Comparison of ENCODE assay signal across 8 cellular contexts in the genomic region with DNA sequence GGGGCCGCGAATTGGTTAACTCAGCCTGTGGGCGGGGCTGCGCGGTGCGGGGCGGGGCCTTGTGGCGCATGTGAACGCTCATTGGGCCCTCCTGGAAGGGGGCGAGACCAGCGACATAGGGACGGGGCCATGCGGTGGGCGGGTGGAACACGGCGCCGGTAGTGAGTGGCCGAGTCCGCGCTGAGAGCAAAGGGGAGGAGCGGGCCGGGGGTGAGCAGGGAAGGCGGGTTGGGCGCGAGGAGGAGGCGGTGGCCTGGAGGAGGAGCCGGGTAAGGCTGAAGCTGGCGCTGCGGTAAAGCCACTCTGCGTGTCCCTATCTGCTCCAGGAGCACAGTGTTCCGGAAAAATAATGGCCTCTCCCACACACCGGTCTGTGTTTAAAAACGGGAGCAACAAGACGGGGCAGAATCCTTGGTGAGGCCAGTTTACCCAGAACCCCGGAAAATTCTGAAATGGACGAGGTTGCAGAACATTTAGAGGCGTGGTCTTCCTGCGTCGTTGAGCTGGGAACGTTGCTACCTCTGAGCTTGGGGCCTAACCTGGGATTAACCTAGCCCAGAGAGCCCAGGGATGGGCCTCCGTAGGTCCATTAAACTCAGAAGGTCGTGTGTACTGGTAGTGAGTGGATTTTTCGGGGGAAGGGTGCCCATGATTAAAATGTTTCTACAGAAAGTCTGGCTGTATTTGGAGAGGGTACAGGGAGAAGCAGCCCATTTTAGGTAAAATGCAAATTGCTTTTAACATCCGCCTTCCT. TPM values are rescaled to one million over a fixed set of nuclear protein-coding genes. Genes with fewer than 3 reads are reported as not detected.
DNase-seq lines count a peak whose midpoint lies in the region; ATAC-seq, FAIRE-seq and TF ChIP-seq lines count a peak whose summit lies in the region.

No MANE protein-coding gene starts in this region.

- H3K27me3 Mint-ChIP-seq in astrocyte (ENCODE audit: low read depth, unreplicated experiment) = no peaks in the 10 kb centered on the region

- H3K79me2 ChIP-seq in astrocyte (ENCODE audit: insufficient read depth, low read length) (peaks cover 9% of the 10 kb centered on the region), hepatocyte (peaks cover 41% of the 10 kb centered on the region)

- peak overlapping the region; percentile 56 for H3K27ac ChIP-seq in astrocyte (ENCODE audit: low read depth, low read length)
- peak overlapping the region; percentile 90 for H3K27ac ChIP-seq in hepatocyte

- WGBS in hepatocyte (ENCODE audit: low lambda C conversion rate, missing lambda C conversion rate) = 3% methylated on average over 17 of the region's 44 CpGs

- peaks cover 5% of the 10 kb centered on the region for H3K36me3 Mint-ChIP-seq in astrocyte (ENCODE audit: low read depth, unreplicated experiment)

- TF ChIP-seq CTCF in astrocyte (IDR thresholded peaks at IDR 0.05; ENCODE audit: insufficient read depth, low read depth, low read length) (no peak), hepatocyte (IDR thresholded peaks at IDR 0.05; ENCODE audit: poor library complexity) (no peak)

- DNase-seq in GM18507 (ENCODE audit: extremely low spot score, insufficient read length, low read depth) (peak; percentile 98), NCI-H1930 (lab: John Stamatoyannopoulos, UW) (peak; percentile 96 to 98), T-helper 22 cell (ENCODE audit: low read depth) (peak; percentile 99), astrocyte (ENCODE audit: low read depth) (peak; percentile 95), hepatocyte (ENCODE audit: low spot score) (peak; percentile 99), renal cortical epithelial cell (ENCODE audit: low read depth) (peak; percentile 92), AG20443 (ENCODE audit: low spot score) (no peak)

- H3K9me3 Mint-ChIP-seq in astrocyte (ENCODE audit: unreplicated experiment) = no peaks in the 10 kb centered on the region

- H3K4me2 ChIP-seq in astrocyte (ENCODE audit: low read length) (peak overlapping the region; percentile 91), hepatocyte (peak overlapping the region; percentile 76)

- H4K20me1 ChIP-seq in astrocyte (ENCODE audit: insufficient read depth, low read length) = peaks cover 9% of the 10 kb centered on the region
- H4K20me1 ChIP-seq in hepatocyte (ENCODE audit: insufficient read depth, poor library complexity, severe bottlenecking) = no peaks in the 10 kb centered on the region

- H3K36me3 ChIP-seq in astrocyte (ENCODE audit: insufficient read depth, low read length) (no peaks in the 10 kb centered on the region), hepatocyte (replicated peaks; ENCODE audit: insufficient read depth, low read depth) (no peaks in the 10 kb centered on the region)

- no peaks in the 10 kb centered on the region for H3K27me3 ChIP-seq in astrocyte (ENCODE audit: insufficient read depth, low read length)
- no peaks in the 10 kb centered on the region for H3K27me3 ChIP-seq in hepatocyte

- H3K4me3 Mint-ChIP-seq in astrocyte (ENCODE audit: unreplicated experiment) = peak overlapping the region; percentile 93

- ATAC-seq in HG02973 (IDR thresholded peaks at IDR 0.05; ENCODE audit: unreplicated experiment) = peak; percentile 90

- peak overlapping the region; percentile 91 for H3K27ac Mint-ChIP-seq in astrocyte (ENCODE audit: unreplicated experiment)

- FAIRE-seq in GM18507 (lab: Jason Lieb, UNC) (peak; percentile 99), astrocyte (lab: Jason Lieb, UNC) (no peak)

- peak overlapping the region; percentile 76 for H3K4me3 ChIP-seq in astrocyte (ENCODE audit: insufficient read depth, low read depth, low read length)
- peak overlapping the region; percentile 41 for H3K4me3 ChIP-seq in hepatocyte

- H3K4me1 ChIP-seq in astrocyte (ENCODE audit: insufficient read depth, low read length) (peaks cover 7% of the 10 kb centered on the region), hepatocyte (ENCODE audit: insufficient read depth) (peaks cover 21% of the 10 kb centered on the region)

- H3K4me1 Mint-ChIP-seq in astrocyte (ENCODE audit: low read depth, unreplicated experiment) = peaks cover 17% of the 10 kb centered on the region

- no peaks in the 10 kb centered on the region for H3K9me3 ChIP-seq in astrocyte (ENCODE audit: insufficient read depth, low read depth, low read length)
- H3K9me3 ChIP-seq in hepatocyte (ENCODE audit: low read depth) = no peaks in the 10 kb centered on the region

- H3K9me2 ChIP-seq in hepatocyte (replicated peaks; ENCODE audit: insufficient read depth) = no peaks in the 10 kb centered on the region

- peak overlapping the region; percentile 78 for H3K9ac ChIP-seq in astrocyte (ENCODE audit: low read length)

- H2AFZ ChIP-seq in astrocyte (ENCODE audit: low read depth, low read length) = peak overlapping the region; percentile 98
- peak overlapping the region; percentile 70 for H2AFZ ChIP-seq in hepatocyte

RNA-seq across cellular contexts. Expression of gene CTNNBIP1, which starts 0.5 kb away (rescaled TPM):
- total RNA-seq in astrocyte = 49.9 and 53.7 TPM in 2 replicates
- 22.8 and 25.2 TPM in 2 replicates for total RNA-seq in hepatocyte
- polyA plus RNA-seq in hepatocyte = 47.2 and 49.8 TPM in 2 replicates
- 26.9 and 77.6 TPM in 2 replicates for total RNA-seq in renal cortical epithelial cell

RNA-seq across cellular contexts. Expression of gene LZIC, which starts 32.6 kb away (rescaled TPM):
- total RNA-seq in astrocyte = 36.5 and 38.0 TPM in 2 replicates
- total RNA-seq in hepatocyte = 47.6 and 48.1 TPM in 2 replicates
- polyA plus RNA-seq in hepatocyte = 24.2 and 25.7 TPM in 2 replicates
- 20.7 and 41.0 TPM in 2 replicates for total RNA-seq in renal cortical epithelial cell

RNA-seq across cellular contexts. Expression of gene NMNAT1, which starts 32.7 kb away (rescaled TPM):
- total RNA-seq in astrocyte = 11.0 and 11.5 TPM in 2 replicates
- 10.2 and 23.5 TPM in 2 replicates for total RNA-seq in hepatocyte
- polyA plus RNA-seq in hepatocyte = 6.8 TPM in 2 replicates
- 13.2 and 31.7 TPM in 2 replicates for total RNA-seq in renal cortical epithelial cell
